ENCODE assay signal across 13 cellular contexts in the genomic region with DNA sequence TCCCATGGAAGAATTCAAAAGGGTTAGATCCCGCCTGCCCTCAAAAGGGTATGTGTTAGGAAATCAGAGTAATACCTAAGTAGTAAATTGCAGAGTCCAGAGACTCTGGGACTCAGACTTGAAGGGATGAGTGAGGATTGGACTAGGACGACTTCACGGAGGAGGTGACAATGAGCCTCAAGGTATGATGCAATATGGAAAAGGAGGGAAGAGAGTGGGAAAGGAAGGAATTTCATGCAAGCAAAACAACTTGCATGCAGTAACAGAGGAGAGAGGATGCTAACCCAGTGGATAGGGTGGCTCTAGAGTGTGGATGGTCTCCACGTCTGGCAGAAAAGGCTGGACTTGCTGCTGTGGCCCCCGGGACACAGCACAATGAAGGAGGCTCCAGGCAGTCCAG. TPM values are rescaled to one million over a fixed set of nuclear protein-coding genes. Genes with fewer than 3 reads are reported as not detected.
DNase-seq lines count a peak whose midpoint lies in the region; ATAC-seq, FAIRE-seq and TF ChIP-seq lines count a peak whose summit lies in the region.
"Had no signal": no experiment of that assay in that cellular context is flagged by ENCODE, and none has a peak within 500 bp of the region (broad histone marks: within the 10 kb centered on the region; RNA-seq: fewer than 3 reads in every experiment).

No MANE protein-coding gene starts in this region.

- no peaks in the 10 kb centered on the region for H3K9me2 ChIP-seq in HCT116 (ENCODE audit: insufficient read depth)

- H4K20me1 ChIP-seq in HCT116 (ENCODE audit: insufficient read depth) (no peaks in the 10 kb centered on the region), astrocyte (ENCODE audit: insufficient read depth, low read length) (peaks cover 84% of the 10 kb centered on the region)

- no TSS peak for BruUV-seq in HCT116 (replicated peaks; lab: Mats Ljungman, UMichigan)

- POLR2A ChIA-PET in A549 (lab: Yijun Ruan, JAX), result interaction anchor here (2.0 kb wide), 1 partner anchor 16 kb away, joined by 7 read pairs; no protein-coding TSS in a partner anchor
- POLR2A ChIA-PET in HCT116 (lab: Charles Lee), result interaction anchor here (2.5 kb wide), 1 partner anchor 16 kb away, joined by 9 read pairs; no protein-coding TSS in a partner anchor

- H3K4me3 ChIP-seq in A549 (no peak overlapping the region), HCT116 (replicated peaks in 1 of 2; ENCODE audit: low read depth in 1 of 2, low read length in 2 of 2) (no peak overlapping the region), astrocyte (ENCODE audit: insufficient read depth, low read depth, low read length) (no peak overlapping the region), mesodermal cell (ENCODE audit: extremely low read depth, insufficient read depth, low read length, poor library complexity, severe bottlenecking) (no peak overlapping the region), prostate gland (no peak overlapping the region), dorsolateral prefrontal cortex (no peak overlapping the region)

- ATAC-seq in A549, result no peak
- ATAC-seq in HCT116, result no peak
- ATAC-seq in HG03342 (IDR thresholded peaks at IDR 0.05; ENCODE audit: unreplicated experiment), result no peak

- no peak for TF ChIP-seq CTCF in A549 (IDR thresholded peaks at IDR 0.05)
- no peak for TF ChIP-seq CTCF in HCT116 (IDR thresholded peaks at IDR 0.05 in 2 of 3, conservative IDR thresholded peaks at IDR 0.05 in 1 of 3; ENCODE audit: borderline replicate concordance in 1 of 3, insufficient read depth in 1 of 3, low read depth in 2 of 3, low read length in 2 of 3)
- TF ChIP-seq CTCF in astrocyte (IDR thresholded peaks at IDR 0.05; ENCODE audit: insufficient read depth, low read depth, low read length), result no peak
- TF ChIP-seq CTCF in prostate gland (IDR thresholded peaks at IDR 0.05), result no peak
- no peak for TF ChIP-seq CTCF in dorsolateral prefrontal cortex (IDR thresholded peaks at IDR 0.05 in 54 of 56, conservative IDR thresholded peaks at IDR 0.05 in 2 of 56; ENCODE audit: low read depth in 1 of 56, partially characterized antibody in 56 of 56)

- no peak for DNase-seq in A549 (ENCODE audit: low read depth in 1 of 2, low spot score in 1 of 2)
- no peak for DNase-seq in HCT116 (ENCODE audit: low read depth, low spot score)
- DNase-seq in astrocyte (ENCODE audit: low read depth), result no peak
- no peak for DNase-seq in prostate gland (ENCODE audit: low spot score)
- DNase-seq in dorsolateral prefrontal cortex, result no peak
- DNase-seq in NCI-H524 treated with DMSO at 0.1 percent for 48 hours (lab: John Stamatoyannopoulos, UW), result no peak
- DNase-seq: H7, SHP77 had no signal

- no peaks in the 10 kb centered on the region for H3K27me3 Mint-ChIP-seq in astrocyte (ENCODE audit: low read depth, unreplicated experiment)

- RAD21 ChIA-PET in HCT116 (lab: Charles Lee; ENCODE audit: low non-redundant PET in 1 of 2, low total read pairs in 2 of 2, uncharacterized antibody in 2 of 2, unreplicated experiment in 2 of 2), result no interaction called here

- H3K9me3 ChIP-seq in A549 (no peaks in the 10 kb centered on the region), HCT116 (ENCODE audit: control insufficient read depth in 1 of 2, insufficient read depth in 1 of 2, low read depth in 1 of 2, low read length in 2 of 2) (no peaks in the 10 kb centered on the region), astrocyte (ENCODE audit: insufficient read depth, low read depth, low read length) (no peaks in the 10 kb centered on the region), mesodermal cell (ENCODE audit: control insufficient read depth, low read length) (no peaks in the 10 kb centered on the region), prostate gland (no peaks in the 10 kb centered on the region)

- H3K4me2 ChIP-seq in A549 (peak overlapping the region; percentile 88), HCT116 (ENCODE audit: low read length) (peak overlapping the region; percentile 24), astrocyte (ENCODE audit: low read length) (peak overlapping the region; percentile 96)

- H3K4me1 ChIP-seq in A549 (peaks cover 85% of the 10 kb centered on the region), HCT116 (ENCODE audit: control insufficient read depth in 1 of 2, insufficient read depth in 2 of 2, low read length in 2 of 2) (peaks cover 34 to 83% of the 10 kb centered on the region in 2 experiments), astrocyte (ENCODE audit: insufficient read depth, low read length) (peaks cover 74% of the 10 kb centered on the region), mesodermal cell (ENCODE audit: control insufficient read depth, insufficient read depth, low read length, poor library complexity, severe bottlenecking) (peaks cover 78% of the 10 kb centered on the region), prostate gland (replicated peaks) (peaks cover 14% of the 10 kb centered on the region)

- TF ChIP-seq POLR2A in A549 (IDR thresholded peaks at IDR 0.05; ENCODE audit: low read length) (no peak), HCT116 (IDR thresholded peaks at IDR 0.05; ENCODE audit: borderline replicate concordance, extremely low read depth, insufficient read depth, insufficient read length) (no peak), prostate gland (IDR thresholded peaks at IDR 0.05) (no peak)

- intact Hi-C loops in HCT116 (cut with micrococcal nuclease), result no loop called here
- intact Hi-C loops in prostate gland (cut with DNase I), result loop anchor here (5.0 kb wide), 1 partner anchor 120 kb away; no protein-coding TSS in a partner anchor
- intact Hi-C loops in dorsolateral prefrontal cortex (cut with DNase I), result loop anchor here in 1 of 2 donors (10.0 kb wide), 1 partner anchor 618 kb away; the partner anchor contains the start of gene NVL

- no peak for TF ChIP-seq EP300 in A549 (IDR thresholded peaks at IDR 0.05)

- TF ChIP-seq RAD21 in A549 (conservative IDR thresholded peaks at IDR 0.05 in 1 of 2, IDR thresholded peaks at IDR 0.05 in 1 of 2) (no peak), HCT116 (IDR thresholded peaks at IDR 0.05; ENCODE audit: low read depth) (no peak)

- H2AFZ ChIP-seq in HCT116 (ENCODE audit: low read depth, low read length, poor library complexity, severe bottlenecking) (no peak overlapping the region), astrocyte (ENCODE audit: low read depth, low read length) (no peak overlapping the region)

- WGBS in A549 (ENCODE audit: missing lambda C conversion rate), result 77% methylated on average over 5 of the region's 5 CpGs
- 95 to 96% methylated on average over 5 of the region's 5 CpGs for WGBS in mesodermal cell (ENCODE audit: insufficient coverage in 2 of 2), 2 experiments
- 94% methylated on average over 5 of the region's 5 CpGs for WGBS in prostate gland

- CTCF ChIA-PET in A549 (lab: Yijun Ruan, JAX), result interaction anchor here (5.5 to 7.1 kb wide), 2 partner anchors 18 to 32 kb away, joined by 24 to 84 read pairs; no protein-coding TSS in a partner anchor
- CTCF ChIA-PET in HCT116 (lab: Charles Lee), result no interaction called here

- no peak overlapping the region for H3K4me3 Mint-ChIP-seq in astrocyte (ENCODE audit: unreplicated experiment)
- H3K4me3 Mint-ChIP-seq: neural crest cell had no signal

- H3K36me3 ChIP-seq in HCT116 (ENCODE audit: control insufficient read depth in 1 of 2, insufficient read depth in 2 of 2, low read length in 2 of 2), result peaks cover 7 to 56% of the 10 kb centered on the region in 2 experiments
- H3K36me3 ChIP-seq in astrocyte (ENCODE audit: insufficient read depth, low read length), result peaks cover 45% of the 10 kb centered on the region
- peaks cover 77% of the 10 kb centered on the region for H3K36me3 ChIP-seq in mesodermal cell (ENCODE audit: control insufficient read depth, insufficient read depth, low read length)
- H3K36me3 ChIP-seq in prostate gland, result no peaks in the 10 kb centered on the region

- H3K36me3 Mint-ChIP-seq in astrocyte (ENCODE audit: low read depth, unreplicated experiment), result peaks cover 48% of the 10 kb centered on the region

- H3K27ac Mint-ChIP-seq in astrocyte (ENCODE audit: unreplicated experiment), result peak overlapping the region; percentile 70

- FAIRE-seq in A549 (lab: Jason Lieb, UNC) (no peak), astrocyte (lab: Jason Lieb, UNC) (no peak)
- FAIRE-seq: endothelial cell of umbilical vein had no signal

- H3K9me3 Mint-ChIP-seq in astrocyte (ENCODE audit: unreplicated experiment), result no peaks in the 10 kb centered on the region
- H3K9me3 Mint-ChIP-seq: neural crest cell had no signal

- H3K27me3 ChIP-seq in HCT116 (ENCODE audit: insufficient read depth, low read length), result no peaks in the 10 kb centered on the region
- H3K27me3 ChIP-seq in astrocyte (ENCODE audit: insufficient read depth, low read length), result no peaks in the 10 kb centered on the region
- no peaks in the 10 kb centered on the region for H3K27me3 ChIP-seq in prostate gland (replicated peaks; ENCODE audit: insufficient read depth)
- H3K27me3 ChIP-seq in dorsolateral prefrontal cortex, result no peaks in the 10 kb centered on the region

- peak overlapping the region; percentile 99 for H3K27ac ChIP-seq in A549
- H3K27ac ChIP-seq in HCT116 (ENCODE audit: low read depth, low read length), result no peak overlapping the region
- H3K27ac ChIP-seq in astrocyte (ENCODE audit: low read depth, low read length), result peak overlapping the region; percentile 0
- peak overlapping the region; percentile 87 for H3K27ac ChIP-seq in mesodermal cell (ENCODE audit: low read depth, low read length, severe bottlenecking)
- no peak overlapping the region for H3K27ac ChIP-seq in prostate gland
- peak overlapping the region in 8 of 59 donors; percentile 9 to 50 (median 27) for H3K27ac ChIP-seq in dorsolateral prefrontal cortex
- H3K27ac ChIP-seq: C4-2B had no signal

- H3K9ac ChIP-seq in HCT116 (ENCODE audit: low read length) (no peak overlapping the region; the same call in 1 of the 2 replicates), astrocyte (ENCODE audit: low read length) (peak overlapping the region; percentile 97)

- H3K79me2 ChIP-seq in HCT116 (ENCODE audit: insufficient read depth, low read length) (peaks cover 98% of the 10 kb centered on the region), astrocyte (ENCODE audit: insufficient read depth, low read length) (peaks cover 96% of the 10 kb centered on the region)

- H3K4me1 Mint-ChIP-seq in astrocyte (ENCODE audit: low read depth, unreplicated experiment), result peaks cover 77% of the 10 kb centered on the region

RNA-seq across cellular contexts. Expression of gene CAPN2, which starts 4.8 kb away (rescaled TPM):
- polyA plus RNA-seq in A549 (2011; rRNA removed) (199 and 217 TPM in 2 replicates), A549 (2017; fragmentation: RNase III; extraction: RNeasy Plus Mini Kit Qiagen cat#74134 plus additional on column Dnase treatment) (285 to 327 TPM (median 300 TPM) in 3 replicates)
- polyA plus RNA-seq in A549 (2012; cell fraction: cytosol; rRNA removed), result 132 and 138 TPM in 2 replicates
- 115 and 134 TPM in 2 replicates for polyA plus RNA-seq in A549 (2012; cell fraction: nucleus; rRNA removed)
- 153 and 163 TPM in 2 replicates for polyA minus RNA-seq in A549 (2011; rRNA and poly(A)+ RNA removed)
- total RNA-seq in HCT116 (2021; ENCODE audit: unreplicated experiment) (173 TPM), astrocyte (340 and 391 TPM in 2 replicates), prostate gland (100 to 1,000 TPM in 1 of 2 donors, 10 to 100 TPM in 1; 88.5 to 156 TPM), dorsolateral prefrontal cortex (100 to 1,000 TPM in 66 of 120 experiments, 10 to 100 TPM in 54; 66.7 to 318 (median 103) TPM)
- polyA plus RNA-seq in HCT116 (2012), result 180 and 187 TPM in 2 replicates
- 244 TPM for polyA plus RNA-seq in mesodermal cell (2013, experiment 1 of 2)
- 240 TPM for polyA plus RNA-seq in mesodermal cell (2013, experiment 2 of 2)

RNA-seq across cellular contexts. Expression of gene CAPN8, which starts 51.6 kb away (rescaled TPM):
- 1.5 and 2.4 TPM in 2 replicates for polyA plus RNA-seq in A549 (2011; rRNA removed)
- 0.13 and 0.25 TPM in 2 replicates for polyA plus RNA-seq in A549 (2012; cell fraction: cytosol; rRNA removed)
- polyA plus RNA-seq in A549 (2012; cell fraction: nucleus; rRNA removed), result 1.5 and 2.3 TPM in 2 replicates
- 0.20 to 0.51 TPM (median 0.39 TPM) in 3 replicates for polyA plus RNA-seq in A549 (2017; fragmentation: RNase III; extraction: RNeasy Plus Mini Kit Qiagen cat#74134 plus additional on column Dnase treatment)
- polyA minus RNA-seq in A549 (2011; rRNA and poly(A)+ RNA removed), result 0.87 and 1.5 TPM in 2 replicates
- total RNA-seq in HCT116 (2021; ENCODE audit: unreplicated experiment), result 0.54 TPM
- 0.17 and 0.25 TPM in 2 replicates for polyA plus RNA-seq in HCT116 (2012)
- total RNA-seq in astrocyte, result not detected in 2 replicates
- not detected for polyA plus RNA-seq in mesodermal cell (2013, experiment 1 of 2)
- not detected for polyA plus RNA-seq in mesodermal cell (2013, experiment 2 of 2)
- 1 to 10 TPM; 3.0 to 5.6 TPM for total RNA-seq in prostate gland
- total RNA-seq in dorsolateral prefrontal cortex, result 1 to 10 TPM in 74 of 120 experiments, under 1 TPM in 35, not detected in 11; 0.30 to 4.8 (median 1.4) TPM
- total RNA-seq: endothelial cell of umbilical vein, H7, neural crest cell had no signal
- polyA plus RNA-seq: endothelial cell of umbilical vein had no signal

Comparison
In these comparisons a context has a peak if more than half of its experiments do, and no peak if none do; other contexts are left out.
1. H3K27ac ChIP-seq: peak in A549 (2 of 2), astrocyte (single experiment) and mesodermal cell (single experiment); none in HCT116 (single experiment) and prostate gland (0 of 2).
2. H3K4me2 ChIP-seq: peak in every context shown above with its lines; median percentile 96 in astrocyte; 88 in A549; 24 in HCT116.
3. Of the 6 proteins assayed by ChIP-seq in both A549 and HCT116: peak only in A549: CEBPB; only in HCT116: none; in both: none; in neither: 5.